8 cellular contexts compared by ENCODE assay signal in the genomic region with DNA sequence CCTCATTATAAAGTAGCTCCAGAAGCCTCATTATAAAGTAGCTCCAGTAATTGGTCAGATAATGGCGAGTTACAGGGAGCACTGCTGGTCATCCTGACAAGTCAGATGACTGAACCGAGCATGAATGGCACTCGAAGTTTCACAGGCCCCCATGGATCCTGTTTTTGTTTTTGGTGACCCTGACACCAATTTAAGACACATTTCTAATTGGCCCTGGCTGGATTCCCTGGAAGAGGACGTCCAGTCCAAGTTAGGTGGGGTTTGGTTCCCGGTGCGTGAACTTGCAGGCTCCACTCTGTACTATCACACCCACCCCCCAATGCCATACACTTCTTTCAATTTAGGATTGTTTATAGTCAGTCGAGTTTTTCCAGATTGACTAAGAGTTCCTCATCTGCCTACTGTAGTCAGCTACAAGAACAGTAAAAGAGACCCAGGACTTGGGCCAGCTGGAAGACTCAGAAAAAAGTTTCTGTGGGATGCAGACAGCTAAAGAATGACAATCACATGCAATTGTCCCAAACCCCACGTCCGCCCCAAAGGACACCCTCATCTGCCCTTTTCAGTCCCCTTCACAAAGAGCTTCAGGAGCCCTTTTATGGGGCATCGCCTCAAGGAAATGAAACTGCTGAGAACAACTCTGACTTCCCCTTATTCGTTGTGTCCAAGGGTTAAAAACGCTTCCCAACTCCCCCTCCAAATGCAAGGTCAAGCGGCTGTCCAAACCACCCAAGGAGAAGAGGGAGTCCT. TPM values are rescaled to one million over a fixed set of nuclear protein-coding genes. Genes with fewer than 3 reads are reported as not detected.
DNase-seq lines count a peak whose midpoint lies in the region; ATAC-seq and TF ChIP-seq lines count a peak whose summit lies in the region.

No MANE protein-coding gene starts in this region.

- H3K4me3 Mint-ChIP-seq in Calu3 (ENCODE audit: low read depth, unreplicated experiment), result peak overlapping the region; percentile 92

- peaks cover 33% of the 10 kb centered on the region for H3K4me1 Mint-ChIP-seq in Calu3 (ENCODE audit: low read depth, unreplicated experiment)

- no peak overlapping the region for H3K9ac ChIP-seq in parathyroid adenoma

- H2AFZ ChIP-seq in parathyroid adenoma, result peak overlapping the region; percentile 80

- CTCF ChIA-PET in Calu3 (lab: Charles Lee), result interaction anchor here (0.6 to 2.4 kb wide), 4 partner anchors 11 to 223 kb away, joined by 4 to 8 read pairs (median 7); no protein-coding TSS in a partner anchor

- H3K79me2 ChIP-seq in parathyroid adenoma, result no peaks in the 10 kb centered on the region

- TF ChIP-seq CTCF in Calu3 (IDR thresholded peaks at IDR 0.05; ENCODE audit: unreplicated experiment) (no peak), parathyroid adenoma (IDR thresholded peaks at IDR 0.05) (no peak)

- no peaks in the 10 kb centered on the region for H3K27me3 Mint-ChIP-seq in Calu3 (ENCODE audit: unreplicated experiment)

- H3K9me3 Mint-ChIP-seq in Calu3 (ENCODE audit: low read depth, unreplicated experiment), result peaks cover 2% of the 10 kb centered on the region

- H3K4me3 ChIP-seq in SJCRH30 (peak overlapping the region; percentile 27), esophagus (ENCODE audit: low read depth in 1 of 2, low read length in 2 of 2) (peak overlapping the region; percentile 93 to 96), parathyroid adenoma (ENCODE audit: low read depth, low read length) (peak overlapping the region; percentile 88)

- no peak for DNase-seq in Calu3
- no peak for DNase-seq in SJCRH30
- no peak for DNase-seq in NCI-H2227 treated with DMSO at 0.1 percent for 48 hours (lab: John Stamatoyannopoulos, UW)
- DNase-seq in amniotic stem cell (lab: John Stamatoyannopoulos, UW), result no peak
- no peak for DNase-seq in germinal center (ENCODE audit: low spot score)

- H3K36me3 ChIP-seq in SJCRH30 (no peaks in the 10 kb centered on the region), esophagus (ENCODE audit: control insufficient read depth in 2 of 2, insufficient read depth in 2 of 2, low read length in 1 of 2) (peaks cover 6 to 14% of the 10 kb centered on the region in 2 donors), parathyroid adenoma (ENCODE audit: control insufficient read depth, insufficient read depth, low read length) (no peaks in the 10 kb centered on the region)

- peaks cover 96% of the 10 kb centered on the region for H3K36me3 Mint-ChIP-seq in Calu3 (ENCODE audit: insufficient read depth, unreplicated experiment)

- H3K27me3 ChIP-seq in SJCRH30 (no peaks in the 10 kb centered on the region), esophagus (ENCODE audit: control insufficient read depth in 1 of 2, insufficient read depth in 2 of 2, low read length in 2 of 2) (no peaks in the 10 kb centered on the region), parathyroid adenoma (ENCODE audit: control insufficient read depth, insufficient read depth, low read length) (no peaks in the 10 kb centered on the region)

- H3K27ac Mint-ChIP-seq in Calu3 (ENCODE audit: unreplicated experiment), result peak overlapping the region; percentile 96

- WGBS in esophagus, 2 donors, result 13 to 14% methylated on average over 13 of the region's 13 CpGs

- H3K4me2 ChIP-seq in parathyroid adenoma (ENCODE audit: low read length), result peak overlapping the region; percentile 94

- H3K9me3 ChIP-seq in SJCRH30 (replicated peaks), result no peaks in the 10 kb centered on the region; the same call in 1 of the 2 replicates
- no peaks in the 10 kb centered on the region for H3K9me3 ChIP-seq in esophagus (ENCODE audit: control insufficient read depth in 2 of 2, insufficient read depth in 1 of 2, low read depth in 1 of 2, low read length in 1 of 2)
- no peaks in the 10 kb centered on the region for H3K9me3 ChIP-seq in parathyroid adenoma (ENCODE audit: control insufficient read depth, low read length)

- BruUV-seq in Calu3 (replicated peaks; lab: Mats Ljungman, UMichigan), result no TSS peak

- intact Hi-C loops in Calu3 (cut with micrococcal nuclease; ENCODE audit: unreplicated experiment), result loop anchor here (5.0 kb wide), 2 partner anchors 73 to 183 kb away; no protein-coding TSS in a partner anchor

- H3K4me1 ChIP-seq in SJCRH30 (peaks cover 19% of the 10 kb centered on the region), esophagus (ENCODE audit: control insufficient read depth in 2 of 2, insufficient read depth in 2 of 2, low read length in 1 of 2) (peaks cover 6 to 19% of the 10 kb centered on the region in 2 donors), parathyroid adenoma (no peaks in the 10 kb centered on the region)

- no peak for ATAC-seq in HG02798 (IDR thresholded peaks at IDR 0.05; ENCODE audit: poor library complexity, unreplicated experiment)

- peak overlapping the region; percentile 9; the same call in 1 of the 2 replicates for H3K27ac ChIP-seq in SJCRH30
- H3K27ac ChIP-seq in esophagus (ENCODE audit: low read depth in 2 of 2, low read length in 1 of 2), result peak overlapping the region; percentile 95 to 99
- peak overlapping the region; percentile 93 for H3K27ac ChIP-seq in parathyroid adenoma

RNA-seq across cellular contexts. Expression of gene DHRS3, which starts 2.7 kb away (rescaled TPM):
- total RNA-seq in Calu3 (2022), result 173 and 239 TPM in 2 replicates
- total RNA-seq in SJCRH30 (2014; rRNA removed; shearing (Covaris generic)), result 2.6 and 3.5 TPM in 2 replicates
- 10 to 100 TPM; 73.1 to 83.7 TPM for polyA plus RNA-seq in esophagus

RNA-seq across cellular contexts. Expression of gene AADACL4, which starts 28.5 kb away (rescaled TPM):
- total RNA-seq in Calu3 (2022), result not detected in 2 replicates
- total RNA-seq in SJCRH30 (2014; rRNA removed; shearing (Covaris generic)), result not detected in 2 replicates
- not detected for polyA plus RNA-seq in esophagus

Comparison
In these comparisons a context has a peak if more than half of its experiments do, and no peak if none do; other contexts are left out.
1. H3K27ac ChIP-seq: peak in every context shown above with its lines; median percentile 97 in esophagus; 93 in parathyroid adenoma; 9 in SJCRH30.
2. H3K4me3 ChIP-seq: peak in every context shown above with its lines; median percentile 94 in esophagus; 88 in parathyroid adenoma; 27 in SJCRH30.
3. RNA of gene DHRS3, which starts 2.7 kb away (total RNA-seq): 173 to 239 TPM in Calu3; 2.6 to 3.5 TPM in SJCRH30; every median in the first group is over 10 times any median in the second.